ENCODE assay signal across 8 cellular contexts in the genomic region with DNA sequence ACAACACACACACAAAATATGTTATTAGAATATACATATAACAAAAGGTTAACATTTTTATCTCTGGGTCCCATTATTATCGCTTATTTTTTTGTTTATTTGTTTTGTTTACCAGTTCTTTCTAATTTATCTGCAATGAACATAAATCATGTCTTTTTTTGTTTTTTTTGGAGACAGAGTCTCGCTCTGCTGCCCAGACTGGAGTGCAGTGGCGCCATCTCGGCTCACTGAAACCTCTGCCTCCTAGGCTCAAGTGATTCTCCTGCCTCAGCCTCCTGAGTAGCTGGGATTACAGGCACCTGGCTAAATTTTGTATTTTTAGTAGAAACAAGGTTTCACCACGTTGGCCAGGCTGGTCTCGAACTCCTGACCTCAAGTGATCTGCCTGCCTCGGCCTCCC. TPM values are rescaled to one million over a fixed set of nuclear protein-coding genes. Genes with fewer than 3 reads are reported as not detected.
A peak's percentile ranks its signal among the peaks of the same experiment; 100 is the strongest.
DNase-seq lines count a peak whose midpoint lies in the region; TF ChIP-seq lines count a peak whose summit lies in the region.
"Not testable (repeated sequence)": the region's sequence is repeated elsewhere in the genome, so short reads cannot be mapped to it uniquely, and the experiment has no call there.

No MANE protein-coding gene starts in this region.

- not testable (repeated sequence) for H3K9me2 ChIP-seq in DOHH2 (replicated peaks; ENCODE audit: control insufficient read depth, low read length); PC-9 (ENCODE audit: insufficient read depth)

- H3K18ac ChIP-seq in mesenchymal stem cell (ENCODE audit: low read depth in 1 of 2, low read length in 2 of 2): not testable (repeated sequence)

- not testable (repeated sequence) for H2BK12ac ChIP-seq in mesenchymal stem cell (ENCODE audit: low read length in 2 of 2)

- CTCF ChIA-PET in PC-9 (lab: Charles Lee): not testable (repeated sequence)

- 88% methylated on average over 3 of the region's 7 CpGs for WGBS in mesenchymal stem cell
- 80 to 92% (median 84%) methylated on average over 7 of the region's 7 CpGs for WGBS in spleen, 5 donors

- H3K14ac ChIP-seq in mesenchymal stem cell (ENCODE audit: low read length in 2 of 2): not testable (repeated sequence)

- peak overlapping the region; percentile 36; the same call in 1 of the 2 replicates for H3K27ac ChIP-seq in ACC112 (ENCODE audit: low read depth, low read length)
- H3K27ac ChIP-seq in DOHH2 (ENCODE audit: low read depth, low read length): peak overlapping the region; percentile 91
- H3K27ac ChIP-seq in PC-9: peak overlapping the region; percentile 59
- H3K27ac ChIP-seq in ascending aorta: peak overlapping the region; percentile 14 to 62
- H3K27ac ChIP-seq in cardiac muscle cell: peak overlapping the region; percentile 62
- H3K27ac ChIP-seq in mesenchymal stem cell (ENCODE audit: low read length, poor library complexity, severe bottlenecking): not testable (repeated sequence)
- peak overlapping the region in 6 of 8 donors; percentile 14 to 57 (median 27) for H3K27ac ChIP-seq in spleen
- H3K27ac ChIP-seq in uterus: peak overlapping the region; percentile 34 to 67

- H4K8ac ChIP-seq in mesenchymal stem cell (ENCODE audit: low read length): not testable (repeated sequence)

- not testable (repeated sequence) for BruUV-seq in PC-9 (replicated peaks; lab: Mats Ljungman, UMichigan)

- not testable (repeated sequence) for H2BK120ac ChIP-seq in mesenchymal stem cell (ENCODE audit: low read depth, low read length)

- POLR2A ChIA-PET in PC-9 (lab: Charles Lee; ENCODE audit: unreplicated experiment): not testable (repeated sequence)

- peak overlapping the region; percentile 24 for H3K9ac ChIP-seq in mesenchymal stem cell (ENCODE audit: low read length)

- H3K4ac ChIP-seq in mesenchymal stem cell (ENCODE audit: low read depth in 1 of 2, low read length in 2 of 2): not testable (repeated sequence)

- not testable (repeated sequence) for H2BK15ac ChIP-seq in mesenchymal stem cell (ENCODE audit: low read depth, poor library complexity, severe bottlenecking)

- not testable (repeated sequence) for H2BK5ac ChIP-seq in mesenchymal stem cell (ENCODE audit: low read depth, low read length, poor library complexity, severe bottlenecking)

- intact Hi-C loops in PC-9 (cut with micrococcal nuclease; ENCODE audit: unreplicated experiment); ascending aorta (cut with DNase I); spleen (cut with DNase I; ENCODE audit: low total_unique reads); uterus (cut with DNase I; ENCODE audit: low total_unique reads): not testable (repeated sequence)

- not testable (repeated sequence) for H3K23ac ChIP-seq in mesenchymal stem cell (ENCODE audit: low read length in 2 of 2)

- H4K20me1 ChIP-seq in DOHH2 (ENCODE audit: control insufficient read depth, insufficient read depth, low read depth, low read length); PC-9 (ENCODE audit: insufficient read depth): not testable (repeated sequence)

- H3K79me1 ChIP-seq in mesenchymal stem cell (replicated peaks; ENCODE audit: low read length, poor library complexity, severe bottlenecking): peaks cover 13% of the 10 kb centered on the region

- not testable (repeated sequence) for H3K4me3 ChIP-seq in ACC112 (ENCODE audit: low read depth, low read length); PC-9; ascending aorta; cardiac muscle cell; mesenchymal stem cell (ENCODE audit: insufficient read depth in 1 of 2, low read depth in 1 of 2, low read length in 2 of 2); spleen; uterus
- peak overlapping the region; percentile 30 for H3K4me3 ChIP-seq in DOHH2 (ENCODE audit: low read length)

- H3K36me3 ChIP-seq in ACC112 (ENCODE audit: insufficient read depth, low read length); DOHH2 (ENCODE audit: control insufficient read depth, low read length); PC-9 (ENCODE audit: low read depth); ascending aorta; cardiac muscle cell; mesenchymal stem cell (ENCODE audit: control insufficient read depth in 1 of 2, insufficient read depth in 2 of 2, low read depth in 1 of 2, low read length in 2 of 2); spleen; uterus: not testable (repeated sequence)

- H3K9me3 ChIP-seq in DOHH2 (ENCODE audit: control insufficient read depth, insufficient read depth, low read length); PC-9 (ENCODE audit: insufficient read depth, low read depth); ascending aorta; cardiac muscle cell (ENCODE audit: low read depth); mesenchymal stem cell (ENCODE audit: control insufficient read depth, low read length); spleen; uterus: not testable (repeated sequence)

- not testable (repeated sequence) for H2AFZ ChIP-seq in ACC112 (ENCODE audit: low read length, unreplicated experiment); PC-9; mesenchymal stem cell (ENCODE audit: low read depth, low read length)

- not testable (repeated sequence) for H2AK5ac ChIP-seq in mesenchymal stem cell (ENCODE audit: low read length, severe bottlenecking)

- DNase-seq in PC-9; ascending aorta (ENCODE audit: low spot score in 2 of 2); cardiac muscle cell (ENCODE audit: low read depth in 1 of 2, low spot score in 1 of 2); mesenchymal stem cell; spleen; uterus: not testable (repeated sequence)

- H3K27me3 ChIP-seq in ACC112 (ENCODE audit: insufficient read depth, low read length); DOHH2 (ENCODE audit: control insufficient read depth, low read length); PC-9 (ENCODE audit: insufficient read depth, low read depth); ascending aorta; cardiac muscle cell; mesenchymal stem cell (ENCODE audit: control insufficient read depth in 1 of 2, insufficient read depth in 1 of 2, low read length in 2 of 2); spleen (replicated peaks in 1 of 7); uterus: not testable (repeated sequence)

- not testable (repeated sequence) for TF ChIP-seq CTCF in DOHH2 (IDR thresholded peaks at IDR 0.05; ENCODE audit: low read depth, low read length, poor library complexity, severe bottlenecking); PC-9 (conservative IDR thresholded peaks at IDR 0.05); ascending aorta (IDR thresholded peaks at IDR 0.05); cardiac muscle cell (IDR thresholded peaks at IDR 0.05; ENCODE audit: low read depth, low read length); spleen (IDR thresholded peaks at IDR 0.05 in 8 of 11, conservative IDR thresholded peaks at IDR 0.05 in 3 of 11); uterus (IDR thresholded peaks at IDR 0.05)

- H3K4me2 ChIP-seq in DOHH2 (ENCODE audit: low read length) (peak overlapping the region; percentile 72), PC-9 (0 out of 2 replicates have a peak overlapping the region, but pooled peaks have one; percentile 54)
- H3K4me2 ChIP-seq in mesenchymal stem cell (ENCODE audit: low read length, poor library complexity, severe bottlenecking): not testable (repeated sequence)

- H3F3A ChIP-seq in DOHH2 (ENCODE audit: control insufficient read depth, insufficient read depth) (peaks cover 65% of the 10 kb centered on the region), PC-9 (ENCODE audit: insufficient read depth, low read depth) (peaks cover 27% of the 10 kb centered on the region)

- H3K79me2 ChIP-seq in ACC112 (ENCODE audit: control insufficient read depth, insufficient read depth, low read length, unreplicated experiment) (peaks cover 60% of the 10 kb centered on the region), DOHH2 (ENCODE audit: control insufficient read depth, low read length) (peaks cover 94% of the 10 kb centered on the region), PC-9 (ENCODE audit: low read depth) (peaks cover 89% of the 10 kb centered on the region)

- TF ChIP-seq POLR2A in spleen (IDR thresholded peaks at IDR 0.05); uterus (IDR thresholded peaks at IDR 0.05): not testable (repeated sequence)

- not testable (repeated sequence) for H4K91ac ChIP-seq in mesenchymal stem cell (ENCODE audit: low read length)

- H3K4me1 ChIP-seq in ACC112 (ENCODE audit: control insufficient read depth, insufficient read depth, low read length, unreplicated experiment) (peaks cover 23% of the 10 kb centered on the region), DOHH2 (ENCODE audit: control insufficient read depth, low read length) (peaks cover 96% of the 10 kb centered on the region), PC-9 (replicated peaks; ENCODE audit: insufficient read depth) (peaks cover 29% of the 10 kb centered on the region), cardiac muscle cell (ENCODE audit: low read depth) (peaks cover 18% of the 10 kb centered on the region), spleen (peaks cover 20 to 85% (median 35%) of the 10 kb centered on the region in 6 donors)
- H3K4me1 ChIP-seq in ascending aorta; mesenchymal stem cell (ENCODE audit: control insufficient read depth, insufficient read depth, low read depth, low read length); uterus: not testable (repeated sequence)

RNA-seq across cellular contexts. Expression of gene ILRUN, which starts 16.3 kb away (rescaled TPM):
- 57.8 and 68.9 TPM in 2 replicates for total RNA-seq in PC-9 (2021)
- total RNA-seq in ascending aorta: 69.6 TPM
- total RNA-seq in cardiac muscle cell: 42.7 and 55.9 TPM in 2 replicates
- 9.6 and 14.6 TPM in 2 replicates for polyA plus RNA-seq in cardiac muscle cell
- 36.6 TPM for polyA plus RNA-seq in mesenchymal stem cell (2013, experiment 1 of 2)
- polyA plus RNA-seq in mesenchymal stem cell (2013, experiment 2 of 2): 37.6 TPM
- 10 to 100 TPM; 49.4 to 75.5 (median 64.2) TPM for total RNA-seq in spleen
- polyA plus RNA-seq in spleen: 10 to 100 TPM; 14.6 to 44.3 (median 19.2) TPM
- total RNA-seq in uterus: 10 to 100 TPM in 3 of 4 donors, 1 to 10 TPM in 1; 9.0 to 70.8 (median 35.0) TPM
